Comparison of ENCODE assay signal across 8 cellular contexts in genomic region chr21:31659286-31660133, GRCh38.
DNase-seq lines count a peak whose midpoint lies in the region; ATAC-seq lines count a peak whose summit lies in the region.

SOD1 (plus strand) TSS chr21:31659693; CDS start chr21:31659770, 77 bp downstream.

- DNase-seq in AG20443 (ENCODE audit: low spot score) (peak; percentile 99), NCI-H446 (lab: John Stamatoyannopoulos, UW) (peak; percentile 76 to 96), iris pigment epithelial cell (ENCODE audit: low read depth) (peak; percentile 94)
- peak; percentile 94 for DNase-seq in activated CD4-positive, CD25-positive, alpha-beta regulatory T cell treated with anti-CD3 and anti-CD28 coated beads, Interleukin-2, amount 50 U/mL, for 16 hours (ENCODE audit: low read depth, low spot score)
- peak; percentile 95 for DNase-seq in central memory CD4-positive, alpha-beta T cell
- peak; percentile 89 to 94 for DNase-seq in stimulated activated CD4-positive, alpha-beta T cell treated with anti-CD3 and anti-CD28 coated beads, Interleukin-12 subunit alpha, Interleukin-12 subunit beta, amount 100 ng/mL, for 24 hours (ENCODE audit: low read depth in 2 of 2)

- peak; percentile 88 for ATAC-seq in GM19043 (IDR thresholded peaks at IDR 0.05; ENCODE audit: low read depth, unreplicated experiment)
- ATAC-seq in HG03354 (IDR thresholded peaks at IDR 0.05; ENCODE audit: poor library complexity, severe bottlenecking, unreplicated experiment): peak; percentile 98

Comparison
In these comparisons a context has a peak if more than half of its experiments do, and no peak if none do; other contexts are left out.
1. Peak in every context shown above with its lines: DNase-seq and ATAC-seq.